In the genomic region with DNA sequence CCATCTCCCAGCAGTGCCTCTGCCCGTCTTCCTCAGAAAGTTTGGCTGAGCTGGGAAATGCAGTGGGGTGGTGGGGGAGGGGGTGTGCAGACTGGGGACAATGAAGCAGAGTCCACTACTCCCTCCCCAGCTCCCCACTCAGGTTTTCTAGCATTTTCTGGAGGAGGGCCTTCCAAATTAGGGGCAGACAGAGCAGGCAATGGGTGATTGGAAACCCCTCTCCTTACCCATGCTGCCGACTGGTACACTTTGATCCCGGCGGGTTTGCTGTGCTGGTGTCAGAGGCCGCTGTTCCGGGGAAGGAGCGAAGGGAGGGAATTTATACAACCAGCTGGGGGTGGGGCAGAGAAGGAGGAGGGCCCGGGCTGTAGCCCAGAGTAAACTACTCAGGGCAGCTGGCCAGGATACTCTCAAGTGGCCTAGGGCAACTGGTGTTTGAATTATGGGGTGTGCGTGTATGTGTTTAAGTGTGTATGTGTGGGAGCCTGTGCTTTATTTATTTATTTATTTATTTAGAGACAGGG, we compare ENCODE assay signal across 1 cellular context.
TF ChIP-seq lines count a peak whose summit lies in the region.

A gene (minus strand): TSS at position 295 of the 524 bp plus-strand sequence. CDS start 64 bp downstream, at position 231.

TF ChIP-seq in HepG2, 621 proteins besides CTCF, POLR2A, EP300 and RAD21 (continued from another document and continues in another):
- TF ChIP-seq PCBP2 (optimal IDR thresholded peaks at IDR 0.05; ENCODE audit: low read depth, low read length, poor library complexity, severe bottlenecking) (no peak), BHLHE40 (IDR thresholded peaks at IDR 0.05; ENCODE audit: low read length) (no peak), ZNF781 (CRISPR knock-in tag; IDR thresholded peaks at IDR 0.05; ENCODE audit: borderline replicate concordance, not compliant biosample characterization) (peak; percentile 41), NPAS2 (CRISPR knock-in tag; IDR thresholded peaks at IDR 0.05; ENCODE audit: borderline replicate concordance) (no peak), PLRG1 (conservative IDR thresholded peaks at IDR 0.05) (no peak), ZNF547 (CRISPR knock-in tag; IDR thresholded peaks at IDR 0.05) (0 out of 2 replicates have a peak, but pooled peaks have one; percentile 60), MYC (CRISPR knock-in tag; IDR thresholded peaks at IDR 0.05; ENCODE audit: borderline replicate concordance) (peak; percentile 77; the same call in 1 of the 2 replicates), ZNF33A (CRISPR knock-in tag; IDR thresholded peaks at IDR 0.05; ENCODE audit: borderline replicate concordance) (no peak), ZNF629 (CRISPR knock-in tag; conservative IDR thresholded peaks at IDR 0.05) (peak; percentile 31; the same call in 1 of the 2 replicates), ZNF230 (CRISPR knock-in tag; IDR thresholded peaks at IDR 0.05) (0 out of 2 replicates have a peak, but pooled peaks have one; percentile 37), KDM4B (CRISPR knock-in tag; IDR thresholded peaks at IDR 0.05) (no peak), GATAD1 (CRISPR knock-in tag; IDR thresholded peaks at IDR 0.05) (no peak), GABPA (IDR thresholded peaks at IDR 0.05; ENCODE audit: low read depth, low read length) (no peak), GABPA (CRISPR knock-in tag; IDR thresholded peaks at IDR 0.05; ENCODE audit: low read depth) (no peak), POLR2G (IDR thresholded peaks at IDR 0.05; ENCODE audit: low read depth, low read length) (peak; percentile 93), ZNF839 (CRISPR knock-in tag; IDR thresholded peaks at IDR 0.05; ENCODE audit: borderline replicate concordance) (no peak), ZNF569 (CRISPR knock-in tag; IDR thresholded peaks at IDR 0.05; ENCODE audit: borderline replicate concordance) (no peak), YEATS2 (CRISPR knock-in tag; IDR thresholded peaks at IDR 0.05; ENCODE audit: borderline replicate concordance) (peak; percentile 48; the same call in 1 of the 2 replicates), POLR2AphosphoS5 (IDR thresholded peaks at IDR 0.05; ENCODE audit: low read depth, low read length) (peak; percentile 94), HIVEP1 (CRISPR knock-in tag; IDR thresholded peaks at IDR 0.05) (no peak), ZNF589 (CRISPR knock-in tag; conservative IDR thresholded peaks at IDR 0.05) (no peak), ZKSCAN1 (IDR thresholded peaks at IDR 0.05; ENCODE audit: low read length) (no peak), ZNF75D (CRISPR knock-in tag; IDR thresholded peaks at IDR 0.05; ENCODE audit: borderline replicate concordance) (no peak), SOX5 (CRISPR knock-in tag; IDR thresholded peaks at IDR 0.05; ENCODE audit: borderline replicate concordance) (no peak), RNF2 (conservative IDR thresholded peaks at IDR 0.05; ENCODE audit: low read depth) (no peak), ZNF883 (CRISPR knock-in tag; IDR thresholded peaks at IDR 0.05; ENCODE audit: not compliant biosample characterization) (no peak), SMC3 (IDR thresholded peaks at IDR 0.05; ENCODE audit: low read length) (no peak), STAG1 (CRISPR knock-in tag; IDR thresholded peaks at IDR 0.05) (no peak), ZNF674 (CRISPR knock-in tag; IDR thresholded peaks at IDR 0.05; ENCODE audit: low read depth) (no peak), SAP130 (CRISPR knock-in tag; IDR thresholded peaks at IDR 0.05; ENCODE audit: low read depth) (peak; percentile 75), ZFP37 (CRISPR knock-in tag; IDR thresholded peaks at IDR 0.05; ENCODE audit: borderline replicate concordance) (no peak), ZNF530 (CRISPR knock-in tag; IDR thresholded peaks at IDR 0.05; ENCODE audit: low read depth) (no peak)
- TF ChIP-seq, protein P1, sequence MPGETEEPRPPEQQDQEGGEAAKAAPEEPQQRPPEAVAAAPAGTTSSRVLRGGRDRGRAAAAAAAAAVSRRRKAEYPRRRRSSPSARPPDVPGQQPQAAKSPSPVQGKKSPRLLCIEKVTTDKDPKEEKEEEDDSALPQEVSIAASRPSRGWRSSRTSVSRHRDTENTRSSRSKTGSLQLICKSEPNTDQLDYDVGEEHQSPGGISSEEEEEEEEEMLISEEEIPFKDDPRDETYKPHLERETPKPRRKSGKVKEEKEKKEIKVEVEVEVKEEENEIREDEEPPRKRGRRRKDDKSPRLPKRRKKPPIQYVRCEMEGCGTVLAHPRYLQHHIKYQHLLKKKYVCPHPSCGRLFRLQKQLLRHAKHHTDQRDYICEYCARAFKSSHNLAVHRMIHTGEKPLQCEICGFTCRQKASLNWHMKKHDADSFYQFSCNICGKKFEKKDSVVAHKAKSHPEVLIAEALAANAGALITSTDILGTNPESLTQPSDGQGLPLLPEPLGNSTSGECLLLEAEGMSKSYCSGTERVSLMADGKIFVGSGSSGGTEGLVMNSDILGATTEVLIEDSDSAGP (CRISPR knock-in tag; IDR thresholded peaks at IDR 0.05; ENCODE audit: borderline replicate concordance): peak; percentile 34; the same call in 1 of the 2 replicates
- TF ChIP-seq, protein P2, sequence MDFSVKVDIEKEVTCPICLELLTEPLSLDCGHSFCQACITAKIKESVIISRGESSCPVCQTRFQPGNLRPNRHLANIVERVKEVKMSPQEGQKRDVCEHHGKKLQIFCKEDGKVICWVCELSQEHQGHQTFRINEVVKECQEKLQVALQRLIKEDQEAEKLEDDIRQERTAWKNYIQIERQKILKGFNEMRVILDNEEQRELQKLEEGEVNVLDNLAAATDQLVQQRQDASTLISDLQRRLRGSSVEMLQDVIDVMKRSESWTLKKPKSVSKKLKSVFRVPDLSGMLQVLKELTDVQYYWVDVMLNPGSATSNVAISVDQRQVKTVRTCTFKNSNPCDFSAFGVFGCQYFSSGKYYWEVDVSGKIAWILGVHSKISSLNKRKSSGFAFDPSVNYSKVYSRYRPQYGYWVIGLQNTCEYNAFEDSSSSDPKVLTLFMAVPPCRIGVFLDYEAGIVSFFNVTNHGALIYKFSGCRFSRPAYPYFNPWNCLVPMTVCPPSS (IDR thresholded peaks at IDR 0.05): no peak
- TF ChIP-seq, protein P3, sequence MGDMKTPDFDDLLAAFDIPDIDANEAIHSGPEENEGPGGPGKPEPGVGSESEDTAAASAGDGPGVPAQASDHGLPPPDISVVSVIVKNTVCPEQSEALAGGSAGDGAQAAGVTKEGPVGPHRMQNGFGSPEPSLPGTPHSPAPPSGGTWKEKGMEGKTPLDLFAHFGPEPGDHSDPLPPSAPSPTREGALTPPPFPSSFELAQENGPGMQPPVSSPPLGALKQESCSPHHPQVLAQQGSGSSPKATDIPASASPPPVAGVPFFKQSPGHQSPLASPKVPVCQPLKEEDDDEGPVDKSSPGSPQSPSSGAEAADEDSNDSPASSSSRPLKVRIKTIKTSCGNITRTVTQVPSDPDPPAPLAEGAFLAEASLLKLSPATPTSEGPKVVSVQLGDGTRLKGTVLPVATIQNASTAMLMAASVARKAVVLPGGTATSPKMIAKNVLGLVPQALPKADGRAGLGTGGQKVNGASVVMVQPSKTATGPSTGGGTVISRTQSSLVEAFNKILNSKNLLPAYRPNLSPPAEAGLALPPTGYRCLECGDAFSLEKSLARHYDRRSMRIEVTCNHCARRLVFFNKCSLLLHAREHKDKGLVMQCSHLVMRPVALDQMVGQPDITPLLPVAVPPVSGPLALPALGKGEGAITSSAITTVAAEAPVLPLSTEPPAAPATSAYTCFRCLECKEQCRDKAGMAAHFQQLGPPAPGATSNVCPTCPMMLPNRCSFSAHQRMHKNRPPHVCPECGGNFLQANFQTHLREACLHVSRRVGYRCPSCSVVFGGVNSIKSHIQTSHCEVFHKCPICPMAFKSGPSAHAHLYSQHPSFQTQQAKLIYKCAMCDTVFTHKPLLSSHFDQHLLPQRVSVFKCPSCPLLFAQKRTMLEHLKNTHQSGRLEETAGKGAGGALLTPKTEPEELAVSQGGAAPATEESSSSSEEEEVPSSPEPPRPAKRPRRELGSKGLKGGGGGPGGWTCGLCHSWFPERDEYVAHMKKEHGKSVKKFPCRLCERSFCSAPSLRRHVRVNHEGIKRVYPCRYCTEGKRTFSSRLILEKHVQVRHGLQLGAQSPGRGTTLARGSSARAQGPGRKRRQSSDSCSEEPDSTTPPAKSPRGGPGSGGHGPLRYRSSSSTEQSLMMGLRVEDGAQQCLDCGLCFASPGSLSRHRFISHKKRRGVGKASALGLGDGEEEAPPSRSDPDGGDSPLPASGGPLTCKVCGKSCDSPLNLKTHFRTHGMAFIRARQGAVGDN (CRISPR knock-in tag; IDR thresholded peaks at IDR 0.05): peak; percentile 58
- TF ChIP-seq, protein P4, sequence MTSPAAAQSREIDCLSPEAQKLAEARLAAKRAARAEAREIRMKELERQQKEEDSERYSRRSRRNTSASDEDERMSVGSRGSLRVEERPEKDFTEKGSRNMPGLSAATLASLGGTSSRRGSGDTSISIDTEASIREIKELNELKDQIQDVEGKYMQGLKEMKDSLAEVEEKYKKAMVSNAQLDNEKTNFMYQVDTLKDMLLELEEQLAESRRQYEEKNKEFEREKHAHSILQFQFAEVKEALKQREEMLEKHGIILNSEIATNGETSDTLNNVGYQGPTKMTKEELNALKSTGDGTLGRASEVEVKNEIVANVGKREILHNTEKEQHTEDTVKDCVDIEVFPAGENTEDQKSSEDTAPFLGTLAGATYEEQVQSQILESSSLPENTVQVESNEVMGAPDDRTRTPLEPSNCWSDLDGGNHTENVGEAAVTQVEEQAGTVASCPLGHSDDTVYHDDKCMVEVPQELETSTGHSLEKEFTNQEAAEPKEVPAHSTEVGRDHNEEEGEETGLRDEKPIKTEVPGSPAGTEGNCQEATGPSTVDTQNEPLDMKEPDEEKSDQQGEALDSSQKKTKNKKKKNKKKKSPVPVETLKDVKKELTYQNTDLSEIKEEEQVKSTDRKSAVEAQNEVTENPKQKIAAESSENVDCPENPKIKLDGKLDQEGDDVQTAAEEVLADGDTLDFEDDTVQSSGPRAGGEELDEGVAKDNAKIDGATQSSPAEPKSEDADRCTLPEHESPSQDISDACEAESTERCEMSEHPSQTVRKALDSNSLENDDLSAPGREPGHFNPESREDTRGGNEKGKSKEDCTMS (CRISPR knock-in tag; conservative IDR thresholded peaks at IDR 0.05): no peak
- TF ChIP-seq, protein P5, sequence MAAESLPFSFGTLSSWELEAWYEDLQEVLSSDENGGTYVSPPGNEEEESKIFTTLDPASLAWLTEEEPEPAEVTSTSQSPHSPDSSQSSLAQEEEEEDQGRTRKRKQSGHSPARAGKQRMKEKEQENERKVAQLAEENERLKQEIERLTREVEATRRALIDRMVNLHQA (CRISPR knock-in tag; IDR thresholded peaks at IDR 0.05): no peak
- TF ChIP-seq, protein P6, sequence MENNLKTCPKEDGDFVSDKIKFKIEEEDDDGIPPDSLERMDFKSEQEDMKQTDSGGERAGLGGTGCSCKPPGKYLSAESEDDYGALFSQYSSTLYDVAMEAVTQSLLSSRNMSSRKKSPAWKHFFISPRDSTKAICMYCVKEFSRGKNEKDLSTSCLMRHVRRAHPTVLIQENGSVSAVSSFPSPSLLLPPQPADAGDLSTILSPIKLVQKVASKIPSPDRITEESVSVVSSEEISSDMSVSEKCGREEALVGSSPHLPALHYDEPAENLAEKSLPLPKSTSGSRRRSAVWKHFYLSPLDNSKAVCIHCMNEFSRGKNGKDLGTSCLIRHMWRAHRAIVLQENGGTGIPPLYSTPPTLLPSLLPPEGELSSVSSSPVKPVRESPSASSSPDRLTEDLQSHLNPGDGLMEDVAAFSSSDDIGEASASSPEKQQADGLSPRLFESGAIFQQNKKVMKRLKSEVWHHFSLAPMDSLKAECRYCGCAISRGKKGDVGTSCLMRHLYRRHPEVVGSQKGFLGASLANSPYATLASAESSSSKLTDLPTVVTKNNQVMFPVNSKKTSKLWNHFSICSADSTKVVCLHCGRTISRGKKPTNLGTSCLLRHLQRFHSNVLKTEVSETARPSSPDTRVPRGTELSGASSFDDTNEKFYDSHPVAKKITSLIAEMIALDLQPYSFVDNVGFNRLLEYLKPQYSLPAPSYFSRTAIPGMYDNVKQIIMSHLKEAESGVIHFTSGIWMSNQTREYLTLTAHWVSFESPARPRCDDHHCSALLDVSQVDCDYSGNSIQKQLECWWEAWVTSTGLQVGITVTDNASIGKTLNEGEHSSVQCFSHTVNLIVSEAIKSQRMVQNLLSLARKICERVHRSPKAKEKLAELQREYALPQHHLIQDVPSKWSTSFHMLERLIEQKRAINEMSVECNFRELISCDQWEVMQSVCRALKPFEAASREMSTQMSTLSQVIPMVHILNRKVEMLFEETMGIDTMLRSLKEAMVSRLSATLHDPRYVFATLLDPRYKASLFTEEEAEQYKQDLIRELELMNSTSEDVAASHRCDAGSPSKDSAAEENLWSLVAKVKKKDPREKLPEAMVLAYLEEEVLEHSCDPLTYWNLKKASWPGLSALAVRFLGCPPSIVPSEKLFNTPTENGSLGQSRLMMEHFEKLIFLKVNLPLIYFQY (CRISPR knock-in tag; IDR thresholded peaks at IDR 0.05; ENCODE audit: borderline replicate concordance): no peak
- TF ChIP-seq, protein P7, sequence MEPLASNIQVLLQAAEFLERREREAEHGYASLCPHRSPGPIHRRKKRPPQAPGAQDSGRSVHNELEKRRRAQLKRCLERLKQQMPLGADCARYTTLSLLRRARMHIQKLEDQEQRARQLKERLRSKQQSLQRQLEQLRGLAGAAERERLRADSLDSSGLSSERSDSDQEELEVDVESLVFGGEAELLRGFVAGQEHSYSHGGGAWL (CRISPR knock-in tag; IDR thresholded peaks at IDR 0.05): no peak
- TF ChIP-seq, protein P8, sequence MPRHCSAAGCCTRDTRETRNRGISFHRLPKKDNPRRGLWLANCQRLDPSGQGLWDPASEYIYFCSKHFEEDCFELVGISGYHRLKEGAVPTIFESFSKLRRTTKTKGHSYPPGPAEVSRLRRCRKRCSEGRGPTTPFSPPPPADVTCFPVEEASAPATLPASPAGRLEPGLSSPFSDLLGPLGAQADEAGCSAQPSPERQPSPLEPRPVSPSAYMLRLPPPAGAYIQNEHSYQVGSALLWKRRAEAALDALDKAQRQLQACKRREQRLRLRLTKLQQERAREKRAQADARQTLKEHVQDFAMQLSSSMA (CRISPR knock-in tag; IDR thresholded peaks at IDR 0.05): no peak
- TF ChIP-seq, protein P9, sequence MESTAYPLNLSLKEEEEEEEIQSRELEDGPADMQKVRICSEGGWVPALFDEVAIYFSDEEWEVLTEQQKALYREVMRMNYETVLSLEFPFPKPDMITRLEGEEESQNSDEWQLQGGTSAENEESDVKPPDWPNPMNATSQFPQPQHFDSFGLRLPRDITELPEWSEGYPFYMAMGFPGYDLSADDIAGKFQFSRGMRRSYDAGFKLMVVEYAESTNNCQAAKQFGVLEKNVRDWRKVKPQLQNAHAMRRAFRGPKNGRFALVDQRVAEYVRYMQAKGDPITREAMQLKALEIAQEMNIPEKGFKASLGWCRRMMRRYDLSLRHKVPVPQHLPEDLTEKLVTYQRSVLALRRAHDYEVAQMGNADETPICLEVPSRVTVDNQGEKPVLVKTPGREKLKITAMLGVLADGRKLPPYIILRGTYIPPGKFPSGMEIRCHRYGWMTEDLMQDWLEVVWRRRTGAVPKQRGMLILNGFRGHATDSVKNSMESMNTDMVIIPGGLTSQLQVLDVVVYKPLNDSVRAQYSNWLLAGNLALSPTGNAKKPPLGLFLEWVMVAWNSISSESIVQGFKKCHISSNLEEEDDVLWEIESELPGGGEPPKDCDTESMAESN (CRISPR knock-in tag; conservative IDR thresholded peaks at IDR 0.05): no peak
- TF ChIP-seq, protein P10, sequence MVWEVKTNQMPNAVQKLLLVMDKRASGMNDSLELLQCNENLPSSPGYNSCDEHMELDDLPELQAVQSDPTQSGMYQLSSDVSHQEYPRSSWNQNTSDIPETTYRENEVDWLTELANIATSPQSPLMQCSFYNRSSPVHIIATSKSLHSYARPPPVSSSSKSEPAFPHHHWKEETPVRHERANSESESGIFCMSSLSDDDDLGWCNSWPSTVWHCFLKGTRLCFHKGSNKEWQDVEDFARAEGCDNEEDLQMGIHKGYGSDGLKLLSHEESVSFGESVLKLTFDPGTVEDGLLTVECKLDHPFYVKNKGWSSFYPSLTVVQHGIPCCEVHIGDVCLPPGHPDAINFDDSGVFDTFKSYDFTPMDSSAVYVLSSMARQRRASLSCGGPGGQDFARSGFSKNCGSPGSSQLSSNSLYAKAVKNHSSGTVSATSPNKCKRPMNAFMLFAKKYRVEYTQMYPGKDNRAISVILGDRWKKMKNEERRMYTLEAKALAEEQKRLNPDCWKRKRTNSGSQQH (CRISPR knock-in tag; IDR thresholded peaks at IDR 0.05; ENCODE audit: low read depth): peak; percentile 72; the same call in 1 of the 2 replicates
